In genomic region chr2:72032481-72033041, GRCh38 we compare ENCODE assay signal across 2 cellular contexts.
TF ChIP-seq lines count a peak whose summit lies in the region.

No MANE protein-coding gene starts in this region.

TF ChIP-seq in SK-N-SH, 30 proteins besides CTCF, POLR2A, EP300 and RAD21:
- TF ChIP-seq GATA2 (CRISPR knock-in tag; IDR thresholded peaks at IDR 0.05) (no peak), SIN3A (IDR thresholded peaks at IDR 0.05; ENCODE audit: borderline replicate concordance, low read depth, low read length) (no peak), NRF1 (IDR thresholded peaks at IDR 0.05; ENCODE audit: low read depth, low read length) (no peak), TCF12 (IDR thresholded peaks at IDR 0.05) (no peak), NFIC (IDR thresholded peaks at IDR 0.05; ENCODE audit: borderline replicate concordance) (no peak), RCOR1 (IDR thresholded peaks at IDR 0.05; ENCODE audit: low read length) (no peak), YY1 (IDR thresholded peaks at IDR 0.05; ENCODE audit: low read depth) (no peak), GABPA (IDR thresholded peaks at IDR 0.05; ENCODE audit: low read depth) (no peak), FOXJ3 (CRISPR knock-in tag; IDR thresholded peaks at IDR 0.05) (no peak)

TF ChIP-seq in SK-N-SH treated with all-trans-retinoic acid at 6 μM for 48 hours, 23 proteins besides CTCF, POLR2A, EP300 and RAD21:
- no peak for TF ChIP-seq GLIS3 (CRISPR knock-in tag; IDR thresholded peaks at IDR 0.05)
- TF ChIP-seq PATZ1 (CRISPR knock-in tag; IDR thresholded peaks at IDR 0.05; ENCODE audit: borderline replicate concordance): no peak
- no peak for TF ChIP-seq CREB5 (CRISPR knock-in tag; IDR thresholded peaks at IDR 0.05; ENCODE audit: low read depth)
- TF ChIP-seq ZFP30 (CRISPR knock-in tag; IDR thresholded peaks at IDR 0.05): no peak
- no peak for TF ChIP-seq ESRRG (CRISPR knock-in tag; IDR thresholded peaks at IDR 0.05)
- no peak for TF ChIP-seq PPARA (CRISPR knock-in tag; IDR thresholded peaks at IDR 0.05; ENCODE audit: borderline replicate concordance)
- no peak for TF ChIP-seq SNAI2 (CRISPR knock-in tag; IDR thresholded peaks at IDR 0.05)
- no peak for TF ChIP-seq TCF4 (CRISPR knock-in tag; IDR thresholded peaks at IDR 0.05; ENCODE audit: borderline replicate concordance)
